Comparison of ENCODE assay signal across 8 cellular contexts in genomic region chr3:72996473-72997333, GRCh38. TPM values are rescaled to one million over a fixed set of nuclear protein-coding genes. Genes with fewer than 3 reads are reported as not detected.
A peak's percentile ranks its signal among the peaks of the same experiment; 100 is the strongest.
DNase-seq lines count a peak whose midpoint lies in the region; ATAC-seq and TF ChIP-seq lines count a peak whose summit lies in the region.

Gene PPP4R2, plus strand, starts transcription at chr3:72996811. Its CDS starts 227 bp downstream, at chr3:72997038.

- CTCF ChIA-PET in PC-3 (lab: Charles Lee) = interaction anchor here (1.0 kb wide), 2 partner anchors 51 to 61 kb away, joined by 4 to 5 read pairs; no protein-coding TSS in a partner anchor

- H3F3A ChIP-seq in PC-3 (ENCODE audit: low read length, unreplicated experiment) = no peaks in the 10 kb centered on the region

- H3K9me3 ChIP-seq in PC-3 (ENCODE audit: low read length) (no peaks in the 10 kb centered on the region), esophagus (ENCODE audit: control insufficient read depth in 2 of 2, insufficient read depth in 1 of 2, low read depth in 1 of 2, low read length in 1 of 2) (no peaks in the 10 kb centered on the region), muscle layer of duodenum (ENCODE audit: control insufficient read depth in 1 of 2, low read length in 2 of 2) (no peaks in the 10 kb centered on the region)

- BruUV-seq in PC-3 (replicated peaks; lab: Mats Ljungman, UMichigan) = no TSS peak

- peak within 1 kb of the TSS; percentile 76 for H2AFZ ChIP-seq in PC-3 (ENCODE audit: low read length)

- H3K4me1 Mint-ChIP-seq in activated T-cell treated with anti-CD3 and anti-CD28 coated beads, Interleukin-2, amount 50 U/mL, for 24 hours (ENCODE audit: low read depth) = peaks cover 41% of the 10 kb centered on the region

- peaks cover 45% of the 10 kb centered on the region for H3K36me3 Mint-ChIP-seq in activated T-cell treated with anti-CD3 and anti-CD28 coated beads, Interleukin-2, amount 50 U/mL, for 24 hours (ENCODE audit: low read depth)

- peaks cover 48% of the 10 kb centered on the region for H3K79me2 ChIP-seq in PC-3 (ENCODE audit: low read length)

- TF ChIP-seq CTCF in PC-3 (conservative IDR thresholded peaks at IDR 0.05; ENCODE audit: low read depth, low read length) = no peak

- peak within 1 kb of the TSS; percentile 92 for H3K27ac Mint-ChIP-seq in activated T-cell treated with anti-CD3 and anti-CD28 coated beads, Interleukin-2, amount 50 U/mL, for 24 hours

- POLR2A ChIA-PET in PC-3 (lab: Charles Lee; ENCODE audit: unreplicated experiment) = interaction anchor here (0.7 kb wide), 1 partner anchor 28 kb away, joined by 3 read pairs; no protein-coding TSS in a partner anchor

- ATAC-seq in GM21390 (IDR thresholded peaks at IDR 0.05; ENCODE audit: unreplicated experiment) (peak; percentile 89), PC-3 (peak; percentile 82)

- no peaks in the 10 kb centered on the region for H3K9me3 Mint-ChIP-seq in activated T-cell treated with anti-CD3 and anti-CD28 coated beads, Interleukin-2, amount 50 U/mL, for 24 hours

- H3K9ac ChIP-seq in PC-3 (ENCODE audit: low read length) = peak within 1 kb of the TSS; percentile 83

- 2 to 3% methylated on average over 40 to 74 of the region's 75 CpGs for WGBS in esophagus, 2 donors

- H3K27me3 ChIP-seq in PC-3 (ENCODE audit: low read length) (no peaks in the 10 kb centered on the region), esophagus (ENCODE audit: control insufficient read depth in 1 of 2, insufficient read depth in 2 of 2, low read length in 2 of 2) (no peaks in the 10 kb centered on the region), muscle layer of duodenum (ENCODE audit: low read depth, low read length) (no peaks in the 10 kb centered on the region)

- H3K27me3 Mint-ChIP-seq in activated T-cell treated with anti-CD3 and anti-CD28 coated beads, Interleukin-2, amount 50 U/mL, for 24 hours = no peaks in the 10 kb centered on the region

- intact Hi-C loops in PC-3 (cut with micrococcal nuclease) = loop anchor here (1.0 to 5.0 kb wide), 4 partner anchors 41 to 149 kb away; partner anchors contain the start of gene SHQ1

- H3K4me2 ChIP-seq in PC-3 (ENCODE audit: low read length) = peak within 1 kb of the TSS; percentile 94

- H3K4me3 ChIP-seq in PC-3 (ENCODE audit: low read length) = peak within 1 kb of the TSS; percentile 85
- peak within 1 kb of the TSS; percentile 79 to 95 for H3K4me3 ChIP-seq in esophagus (ENCODE audit: low read depth in 1 of 2, low read length in 2 of 2)
- H3K4me3 ChIP-seq in muscle layer of duodenum (ENCODE audit: low read depth in 1 of 2, low read length in 2 of 2) = peak within 1 kb of the TSS; percentile 76 to 96

- H4K20me1 ChIP-seq in PC-3 (ENCODE audit: low read length) = peaks cover 35% of the 10 kb centered on the region

- no peaks in the 10 kb centered on the region for H3K9me2 ChIP-seq in PC-3 (replicated peaks; ENCODE audit: low read length)

- H3K27ac ChIP-seq in PC-3 (ENCODE audit: low read length) (peak within 1 kb of the TSS; percentile 75), esophagus (ENCODE audit: low read depth in 2 of 2, low read length in 1 of 2) (peak within 1 kb of the TSS; percentile 95), muscle layer of duodenum (ENCODE audit: low read length) (peak within 1 kb of the TSS; percentile 96)

- H3K36me3 ChIP-seq in PC-3 (ENCODE audit: low read depth, low read length) (peaks cover 23% of the 10 kb centered on the region), esophagus (ENCODE audit: control insufficient read depth in 2 of 2, insufficient read depth in 2 of 2, low read length in 1 of 2) (peaks cover 0 to 4% of the 10 kb centered on the region in 2 donors), muscle layer of duodenum (ENCODE audit: control insufficient read depth in 1 of 2, insufficient read depth in 2 of 2, low read length in 2 of 2) (peaks cover 4 to 8% of the 10 kb centered on the region in 2 donors)

- H3K4me1 ChIP-seq in PC-3 (ENCODE audit: insufficient read depth, low read length) = peaks cover 28% of the 10 kb centered on the region
- no peaks in the 10 kb centered on the region for H3K4me1 ChIP-seq in esophagus (ENCODE audit: control insufficient read depth in 2 of 2, insufficient read depth in 2 of 2, low read length in 1 of 2)
- H3K4me1 ChIP-seq in muscle layer of duodenum (ENCODE audit: control insufficient read depth in 1 of 2, insufficient read depth in 2 of 2, low read length in 2 of 2) = peaks cover 15 to 38% of the 10 kb centered on the region in 2 donors

- DNase-seq in DMS 273 treated with DMSO at 0.1 percent for 48 hours (lab: John Stamatoyannopoulos, UW) = peak; percentile 65
- peak; percentile 14 to 88 (median 74) for DNase-seq in HUDEP-2 (lab: John Stamatoyannopoulos, UW; ENCODE audit: unreplicated experiment in 76 of 76)
- peak; percentile 93 for DNase-seq in PC-3
- peak; percentile 96 for DNase-seq in activated T-cell treated with anti-CD3 and anti-CD28 coated beads, Interleukin-2, amount 50 U/mL, for 24 hours
- peak; percentile 79 to 87 for DNase-seq in stimulated activated CD8-positive, alpha-beta memory T cell treated with anti-CD3 and anti-CD28 coated beads, Interleukin-7, amount 100 ng/mL, for 4 hours (ENCODE audit: low read depth in 2 of 2)

- peak within 1 kb of the TSS; percentile 88 for H3K4me3 Mint-ChIP-seq in activated T-cell treated with anti-CD3 and anti-CD28 coated beads, Interleukin-2, amount 50 U/mL, for 24 hours

RNA-seq across cellular contexts. Expression of gene PPP4R2, which starts in this region (rescaled TPM):
- 40.5 and 62.7 TPM in 2 replicates for total RNA-seq in PC-3 (2014; rRNA removed)
- 10 to 100 TPM; 13.3 to 14.2 TPM for polyA plus RNA-seq in esophagus

Comparison
In these comparisons a context has a peak if more than half of its experiments do, and no peak if none do; other contexts are left out.
1. Peak in every context shown above with its lines: DNase-seq, ATAC-seq, H3K4me3 ChIP-seq and H3K27ac ChIP-seq.